In genomic region chr1:161549652-161550051, GRCh38 we compare ENCODE assay signal across 2 cellular contexts.
TF ChIP-seq lines count a peak whose summit lies in the region.

TSS of gene FCGR3A (minus strand) at chr1:161549818. CDS start at chr1:161549736, 82 bp downstream.

TF ChIP-seq in liver, 16 proteins besides CTCF, POLR2A, EP300 and RAD21 (continued from another document):
- TF ChIP-seq EGR1 (IDR thresholded peaks at IDR 0.05; ENCODE audit: low read depth in 2 of 2) (no peak), GABPA (IDR thresholded peaks at IDR 0.05 in 1 of 2, conservative IDR thresholded peaks at IDR 0.05 in 1 of 2) (no peak), RXRA (IDR thresholded peaks at IDR 0.05) (no peak), NR2F2 (IDR thresholded peaks at IDR 0.05) (no peak), MAX (IDR thresholded peaks at IDR 0.05) (no peak), HNF4G (IDR thresholded peaks at IDR 0.05) (no peak), SP1 (IDR thresholded peaks at IDR 0.05) (no peak), ATF3 (IDR thresholded peaks at IDR 0.05) (no peak), JUND (IDR thresholded peaks at IDR 0.05) (no peak), YY1 (IDR thresholded peaks at IDR 0.05) (no peak), REST (IDR thresholded peaks at IDR 0.05) (no peak), HNF4A (conservative IDR thresholded peaks at IDR 0.05) (no peak)

TF ChIP-seq in HepG2, 621 proteins besides CTCF, POLR2A, EP300 and RAD21 (continued from another document):
- no peak for TF ChIP-seq ZBTB40 (IDR thresholded peaks at IDR 0.05)
- no peak for TF ChIP-seq ZBTB40 (CRISPR knock-in tag; IDR thresholded peaks at IDR 0.05)
- TF ChIP-seq MAFG (CRISPR knock-in tag; IDR thresholded peaks at IDR 0.05): no peak
- no peak for TF ChIP-seq REPIN1 (CRISPR knock-in tag; IDR thresholded peaks at IDR 0.05; ENCODE audit: borderline replicate concordance, low read depth)
- TF ChIP-seq GZF1 (CRISPR knock-in tag; IDR thresholded peaks at IDR 0.05): no peak
- TF ChIP-seq SRF (IDR thresholded peaks at IDR 0.05; ENCODE audit: low read depth, low read length): no peak
- no peak for TF ChIP-seq IRF1 (CRISPR knock-in tag; IDR thresholded peaks at IDR 0.05; ENCODE audit: low read depth)
- no peak for TF ChIP-seq YEATS4 (CRISPR knock-in tag; IDR thresholded peaks at IDR 0.05; ENCODE audit: borderline replicate concordance)
TF ChIP-seq in HepG2: peak in this region for 0.
